In the genomic region with DNA sequence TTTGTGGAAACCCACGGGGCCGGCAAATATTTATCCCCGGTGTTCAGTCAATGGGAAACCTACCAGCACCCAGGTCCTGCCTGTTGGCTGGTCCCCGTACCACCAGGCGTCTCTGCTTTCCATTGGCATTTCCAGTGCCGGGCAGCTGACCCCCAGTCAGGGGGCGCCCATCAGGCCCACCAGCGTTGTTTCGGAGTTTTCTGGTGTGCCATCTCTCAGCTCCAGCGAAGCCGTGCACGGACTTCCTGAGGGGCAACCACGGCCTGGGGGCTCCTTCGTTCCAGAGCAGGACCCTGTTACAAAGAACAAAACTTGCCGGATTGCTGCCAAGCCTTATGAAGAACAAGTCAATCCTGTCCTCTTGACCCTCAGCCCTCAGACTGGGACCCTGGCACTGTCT, we compare ENCODE assay signal across 23 cellular contexts.
"Had no signal": no experiment of that assay in that cellular context is flagged by ENCODE, and none has a peak within 500 bp of the region (broad histone marks: within the 10 kb centered on the region; RNA-seq: fewer than 3 reads in every experiment).

No MANE protein-coding gene starts in this region.

- H3K4me2 ChIP-seq: hepatocyte had no signal

- H3K79me2 ChIP-seq: hepatocyte had no signal

- H3K27ac ChIP-seq: coronary artery, dorsolateral prefrontal cortex, esophagus muscularis mucosa, foreskin keratinocyte, gastroesophageal sphincter, heart left ventricle, hepatocyte, left lung, lower lobe of right lung had no signal

- H3K4me1 Mint-ChIP-seq: immature natural killer cell had no signal

- H3K36me3 Mint-ChIP-seq: immature natural killer cell had no signal

- DNase-seq: dermis blood vessel endothelial cell; dorsolateral prefrontal cortex; effector CD4-positive, alpha-beta T cell; effector memory CD4-positive, alpha-beta T cell; foreskin keratinocyte; heart left ventricle; hypothalamus; immature natural killer cell; islet precursor cell; left cardiac atrium; left lung; left ventricle myocardium superior; lower lobe of right lung; mesenchymal stem cell; mucosa of descending colon had no signal

- H3K4me1 ChIP-seq: foreskin keratinocyte, left lung, lower lobe of right lung had no signal

- FAIRE-seq: colon, endothelial cell of umbilical vein, frontal cortex had no signal

- H3K4me3 Mint-ChIP-seq: immature natural killer cell, mesothelial cell of epicardium had no signal

- H3K27ac Mint-ChIP-seq: immature natural killer cell, mesothelial cell of epicardium had no signal

- H2AFZ ChIP-seq: hepatocyte had no signal

- H3K27me3 ChIP-seq: esophagus muscularis mucosa, foreskin keratinocyte, gastroesophageal sphincter, heart left ventricle, hepatocyte, left lung had no signal

- H3K4me3 ChIP-seq: coronary artery, dorsolateral prefrontal cortex, esophagus muscularis mucosa, gastroesophageal sphincter, heart left ventricle, hepatocyte, left lung, lower lobe of right lung, mucosa of descending colon had no signal

- ATAC-seq: foreskin keratinocyte, gastroesophageal sphincter, heart left ventricle, left cardiac atrium, left lung, left ventricle myocardium superior, lower lobe of right lung, mucosa of descending colon had no signal

- H3K9me3 ChIP-seq: esophagus muscularis mucosa, gastroesophageal sphincter, heart left ventricle, left lung, lower lobe of right lung, mucosa of descending colon had no signal
